ENCODE assay signal across 1 cellular context in genomic region chr4:81698536-81698935, GRCh38.
TF ChIP-seq lines count a peak whose summit lies in the region.

No MANE protein-coding gene starts in this region.

TF ChIP-seq in GM23338, 12 proteins besides CTCF, POLR2A, EP300 and RAD21:
- no peak for TF ChIP-seq JUNB (IDR thresholded peaks at IDR 0.05; ENCODE audit: unreplicated experiment)
- TF ChIP-seq CREB1 (CRISPR knock-in tag; IDR thresholded peaks at IDR 0.05; ENCODE audit: low read depth), result no peak
- TF ChIP-seq ETS1 (IDR thresholded peaks at IDR 0.05), result no peak
- TF ChIP-seq EZH2 (IDR thresholded peaks at IDR 0.05; ENCODE audit: low read depth, unreplicated experiment), result no peak
- no peak for TF ChIP-seq NANOG (IDR thresholded peaks at IDR 0.05; ENCODE audit: borderline replicate concordance)
- no peak for TF ChIP-seq ZNF462 (CRISPR knock-in tag; IDR thresholded peaks at IDR 0.05)
- TF ChIP-seq ZNF331 (CRISPR knock-in tag; IDR thresholded peaks at IDR 0.05; ENCODE audit: low read depth), result no peak
- no peak for TF ChIP-seq POLR2AphosphoS5 (IDR thresholded peaks at IDR 0.05; ENCODE audit: low read depth)
- TF ChIP-seq EZH2phosphoT487 (IDR thresholded peaks at IDR 0.05; ENCODE audit: unreplicated experiment), result no peak
- TF ChIP-seq ZNF114 (CRISPR knock-in tag; IDR thresholded peaks at IDR 0.05), result no peak
- TF ChIP-seq, protein P1, sequence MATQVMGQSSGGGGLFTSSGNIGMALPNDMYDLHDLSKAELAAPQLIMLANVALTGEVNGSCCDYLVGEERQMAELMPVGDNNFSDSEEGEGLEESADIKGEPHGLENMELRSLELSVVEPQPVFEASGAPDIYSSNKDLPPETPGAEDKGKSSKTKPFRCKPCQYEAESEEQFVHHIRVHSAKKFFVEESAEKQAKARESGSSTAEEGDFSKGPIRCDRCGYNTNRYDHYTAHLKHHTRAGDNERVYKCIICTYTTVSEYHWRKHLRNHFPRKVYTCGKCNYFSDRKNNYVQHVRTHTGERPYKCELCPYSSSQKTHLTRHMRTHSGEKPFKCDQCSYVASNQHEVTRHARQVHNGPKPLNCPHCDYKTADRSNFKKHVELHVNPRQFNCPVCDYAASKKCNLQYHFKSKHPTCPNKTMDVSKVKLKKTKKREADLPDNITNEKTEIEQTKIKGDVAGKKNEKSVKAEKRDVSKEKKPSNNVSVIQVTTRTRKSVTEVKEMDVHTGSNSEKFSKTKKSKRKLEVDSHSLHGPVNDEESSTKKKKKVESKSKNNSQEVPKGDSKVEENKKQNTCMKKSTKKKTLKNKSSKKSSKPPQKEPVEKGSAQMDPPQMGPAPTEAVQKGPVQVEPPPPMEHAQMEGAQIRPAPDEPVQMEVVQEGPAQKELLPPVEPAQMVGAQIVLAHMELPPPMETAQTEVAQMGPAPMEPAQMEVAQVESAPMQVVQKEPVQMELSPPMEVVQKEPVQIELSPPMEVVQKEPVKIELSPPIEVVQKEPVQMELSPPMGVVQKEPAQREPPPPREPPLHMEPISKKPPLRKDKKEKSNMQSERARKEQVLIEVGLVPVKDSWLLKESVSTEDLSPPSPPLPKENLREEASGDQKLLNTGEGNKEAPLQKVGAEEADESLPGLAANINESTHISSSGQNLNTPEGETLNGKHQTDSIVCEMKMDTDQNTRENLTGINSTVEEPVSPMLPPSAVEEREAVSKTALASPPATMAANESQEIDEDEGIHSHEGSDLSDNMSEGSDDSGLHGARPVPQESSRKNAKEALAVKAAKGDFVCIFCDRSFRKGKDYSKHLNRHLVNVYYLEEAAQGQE (IDR thresholded peaks at IDR 0.05; ENCODE audit: unreplicated experiment), result no peak
